Comparison of ENCODE assay signal across 8 cellular contexts in the genomic region with DNA sequence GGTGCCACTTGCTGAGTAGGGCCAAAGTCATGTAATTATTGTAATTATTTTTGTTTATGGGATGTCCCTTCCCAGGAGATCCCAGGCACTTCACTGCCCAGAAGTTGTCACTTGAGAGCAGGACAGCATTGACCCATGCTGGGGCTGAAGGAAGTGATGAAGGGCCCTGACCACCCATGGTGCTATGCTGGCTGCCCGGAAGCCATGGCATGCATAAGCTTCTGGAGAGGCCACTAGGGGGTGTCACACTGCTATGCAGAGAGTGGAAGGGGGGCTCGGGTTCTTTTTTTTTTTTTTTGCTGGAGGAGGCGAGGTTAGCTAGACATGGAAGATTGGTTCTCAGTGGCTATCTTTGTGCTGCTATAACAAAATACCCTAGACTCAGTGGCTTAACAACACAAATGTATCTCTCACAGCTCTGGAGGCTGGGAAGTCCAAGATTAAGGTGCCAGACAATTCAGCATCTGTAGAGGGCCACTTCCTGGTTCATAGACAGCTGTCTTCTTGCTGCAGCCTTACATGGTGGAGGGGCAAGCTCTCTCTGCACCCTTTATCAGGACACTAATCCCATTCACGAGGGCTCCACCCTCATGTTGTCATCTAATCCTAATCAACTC.
DNase-seq lines count a peak whose midpoint lies in the region; ATAC-seq and TF ChIP-seq lines count a peak whose summit lies in the region.

No MANE protein-coding gene starts in this region.

- CTCF ChIA-PET in BJ (lab: Yijun Ruan, JAX): interaction anchor here (1.1 to 1.6 kb wide), 4 partner anchors 13 to 186 kb away, joined by 3 to 6 read pairs (median 4); no protein-coding TSS in a partner anchor

- ATAC-seq in GM19328 (IDR thresholded peaks at IDR 0.05; ENCODE audit: unreplicated experiment): peak; percentile 49
- ATAC-seq in GM21786 (IDR thresholded peaks at IDR 0.05; ENCODE audit: unreplicated experiment): no peak
- no peak for ATAC-seq in HG03045 (IDR thresholded peaks at IDR 0.05; ENCODE audit: unreplicated experiment)

- POLR2A ChIA-PET in BJ (lab: Charles Lee): no interaction called here

- no peaks in the 10 kb centered on the region for H3K27me3 ChIP-seq in BJ (ENCODE audit: control insufficient read depth, insufficient read depth, low read length)

- DNase-seq in BJ (ENCODE audit: low read depth) (no peak), fibroblast of gingiva (ENCODE audit: low read depth) (peak; percentile 9), NCI-H2171 (lab: John Stamatoyannopoulos, UW) (no peak), DMS153 (lab: John Stamatoyannopoulos, UW) (no peak)

- H3K4me3 ChIP-seq in BJ (ENCODE audit: low read depth, low read length): no peak overlapping the region

- TF ChIP-seq CTCF in BJ (IDR thresholded peaks at IDR 0.05; ENCODE audit: insufficient read depth, low read depth, low read length) (peak; percentile 42), LNCAP (IDR thresholded peaks at IDR 0.05) (peak; percentile 38; the same call in 1 of the 2 replicates)

- H3K36me3 ChIP-seq in BJ (ENCODE audit: control insufficient read depth, insufficient read depth, low read length): no peaks in the 10 kb centered on the region
